In the genomic region with DNA sequence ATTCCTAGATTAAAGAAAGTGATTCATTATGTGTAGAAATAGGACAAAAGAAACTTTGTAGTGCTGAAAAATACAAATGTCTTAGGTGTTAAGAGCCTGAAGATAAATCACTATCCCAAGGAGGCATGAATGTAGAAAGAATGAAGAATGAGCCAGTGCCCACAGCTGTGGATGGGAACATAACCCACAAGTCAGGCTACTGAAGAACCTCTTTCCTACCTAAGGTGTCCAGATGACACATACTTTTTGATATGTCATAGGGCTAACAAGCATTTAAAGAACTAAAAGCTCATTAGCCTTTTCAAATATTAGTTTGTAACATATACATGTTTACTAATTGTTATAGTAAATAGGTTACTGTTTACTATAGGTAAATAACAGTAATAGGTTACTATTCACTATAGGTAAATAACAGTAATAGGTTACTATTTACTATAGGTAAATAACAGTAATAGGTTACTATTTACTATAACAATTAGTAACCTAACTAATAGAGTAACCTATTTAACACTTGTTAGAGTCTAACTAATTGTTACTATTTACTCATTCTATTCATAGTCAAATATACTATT, we compare ENCODE assay signal across 20 cellular contexts.
"Had no signal": no experiment of that assay in that cellular context is flagged by ENCODE, and none has a peak within 500 bp of the region (broad histone marks: within the 10 kb centered on the region; RNA-seq: fewer than 3 reads in every experiment).

No MANE protein-coding gene starts in this region.

- H3K27me3 Mint-ChIP-seq: stimulated activated memory B cell treated with anti-CD40 and anti-IgM and Interleukin-4, amounts not matched to agents 10 μg/mL and 1 μg/mL and 100 μg/mL, for 72 hours; stimulated activated naive CD8-positive, alpha-beta T cell treated with anti-CD3 and anti-CD28 coated beads, Interleukin-15, Interleukin-2, amounts not matched to agents 100 ng/mL and 50 ng/mL, for 24 hours had no signal

- H3K36me3 Mint-ChIP-seq: immature natural killer cell; naive B cell; stimulated activated memory B cell treated with anti-CD40 and anti-IgM and Interleukin-4, amounts not matched to agents 10 μg/mL and 1 μg/mL and 100 μg/mL, for 72 hours had no signal

- H3K9me3 Mint-ChIP-seq: naive B cell; nephron progenitor cell; stimulated activated memory B cell treated with anti-CD40 and anti-IgM and Interleukin-4, amounts not matched to agents 10 μg/mL and 1 μg/mL and 100 μg/mL, for 72 hours; stimulated activated naive CD8-positive, alpha-beta T cell treated with anti-CD3 and anti-CD28 coated beads, Interleukin-15, Interleukin-2, amounts not matched to agents 100 ng/mL and 50 ng/mL, for 24 hours had no signal

- H3K27ac Mint-ChIP-seq: immature natural killer cell; naive B cell; nephron progenitor cell; stimulated activated memory B cell treated with anti-CD40 and anti-IgM and Interleukin-4, amounts not matched to agents 10 μg/mL and 1 μg/mL and 100 μg/mL, for 72 hours; stimulated activated naive CD8-positive, alpha-beta T cell treated with anti-CD3 and anti-CD28 coated beads, Interleukin-15, Interleukin-2, amounts not matched to agents 100 ng/mL and 50 ng/mL, for 24 hours had no signal

- ATAC-seq: left colon; left ventricle myocardium superior; sciatic nerve; stimulated activated memory B cell treated with anti-CD40 and anti-IgM and Interleukin-4, amounts not matched to agents 10 μg/mL and 1 μg/mL and 100 μg/mL, for 72 hours had no signal

- DNase-seq: dermis blood vessel endothelial cell; esophagus squamous epithelium; foreskin fibroblast; immature natural killer cell; left colon; left ventricle myocardium superior; mesenchymal stem cell; naive B cell; nephron progenitor cell; retina; spleen; stimulated activated CD4-positive, alpha-beta T cell treated with anti-CD3 and anti-CD28 coated beads, Interleukin-15, amount 100 ng/mL, for 24 hours; stimulated activated CD4-positive, alpha-beta T cell treated with anti-CD3 and anti-CD28 coated beads, Interleukin-1b, Interleukin-23, amount 100 ng/mL, for 48 hours; stimulated activated CD4-positive, alpha-beta T cell treated with anti-CD3 and anti-CD28 coated beads, Interleukin-4, amount 100 ng/mL, for 24 hours; tibial artery; upper lobe of left lung; uterus had no signal

- H3K4me1 Mint-ChIP-seq: immature natural killer cell; naive B cell; nephron progenitor cell; stimulated activated memory B cell treated with anti-CD40 and anti-IgM and Interleukin-4, amounts not matched to agents 10 μg/mL and 1 μg/mL and 100 μg/mL, for 72 hours had no signal

- H3K4me3 Mint-ChIP-seq: immature natural killer cell; naive B cell; nephron progenitor cell; stimulated activated memory B cell treated with anti-CD40 and anti-IgM and Interleukin-4, amounts not matched to agents 10 μg/mL and 1 μg/mL and 100 μg/mL, for 72 hours; stimulated activated naive CD8-positive, alpha-beta T cell treated with anti-CD3 and anti-CD28 coated beads, Interleukin-15, Interleukin-2, amounts not matched to agents 100 ng/mL and 50 ng/mL, for 24 hours had no signal
